15 cellular contexts compared by ENCODE assay signal in genomic region chr2:172216348-172216933, GRCh38.
"Had no signal": no experiment of that assay in that cellular context is flagged by ENCODE, and none has a peak within 500 bp of the region (broad histone marks: within the 10 kb centered on the region; RNA-seq: fewer than 3 reads in every experiment).

No MANE protein-coding gene starts in this region.

- H3K36me3 Mint-ChIP-seq: activated naive CD4-positive, alpha-beta T cell treated with anti-CD3 and anti-CD28 coated beads, Interleukin-2, amount 50 U/mL, for 24 hours; memory B cell had no signal

- DNase-seq: activated CD4-positive, alpha-beta T cell treated with anti-CD3 and anti-CD28 coated beads for 4 hours; activated T-cell treated with anti-CD3 and anti-CD28 coated beads for 4 hours; brain microvascular endothelial cell; dermis blood vessel endothelial cell; foreskin melanocyte; head of caudate nucleus; left lung; small intestine; tibial artery had no signal

- H3K9me3 ChIP-seq: left lung, right atrium auricular region, tibial artery had no signal

- H3K4me3 Mint-ChIP-seq: activated naive CD4-positive, alpha-beta T cell treated with anti-CD3 and anti-CD28 coated beads, Interleukin-2, amount 50 U/mL, for 24 hours; memory B cell; neural crest cell; T-helper 1 cell treated with Interleukin-12 subunit alpha and Interleukin-12 subunit beta and Interleukin-4 antibody, amounts not matched to agents 30 μg/mL and 1 μg/mL, for 36 hours had no signal

- H3K27me3 Mint-ChIP-seq: activated naive CD4-positive, alpha-beta T cell treated with anti-CD3 and anti-CD28 coated beads, Interleukin-2, amount 50 U/mL, for 24 hours had no signal

- H3K27me3 ChIP-seq: brain microvascular endothelial cell, left lung, right atrium auricular region, tibial artery had no signal

- FAIRE-seq: islet of Langerhans, small intestine had no signal

- H3K4me1 Mint-ChIP-seq: memory B cell had no signal

- H3K27ac Mint-ChIP-seq: activated naive CD4-positive, alpha-beta T cell treated with anti-CD3 and anti-CD28 coated beads, Interleukin-2, amount 50 U/mL, for 24 hours; memory B cell; T-helper 1 cell treated with Interleukin-12 subunit alpha and Interleukin-12 subunit beta and Interleukin-4 antibody, amounts not matched to agents 30 μg/mL and 1 μg/mL, for 36 hours had no signal

- H3K4me3 ChIP-seq: left lung, right atrium auricular region, tibial artery had no signal

- ATAC-seq: left lung had no signal

- H3K27ac ChIP-seq: brain microvascular endothelial cell, left lung, right atrium auricular region, tibial artery had no signal

- H3K4me1 ChIP-seq: left lung, right atrium auricular region, tibial artery had no signal

- H3K9me3 Mint-ChIP-seq: activated naive CD4-positive, alpha-beta T cell treated with anti-CD3 and anti-CD28 coated beads, Interleukin-2, amount 50 U/mL, for 24 hours; memory B cell; T-helper 1 cell treated with Interleukin-12 subunit alpha and Interleukin-12 subunit beta and Interleukin-4 antibody, amounts not matched to agents 30 μg/mL and 1 μg/mL, for 36 hours had no signal

- H3K36me3 ChIP-seq: brain microvascular endothelial cell, left lung, right atrium auricular region, tibial artery had no signal
